ENCODE assay signal across 8 cellular contexts in genomic region chr10:105063796-105064195, GRCh38.
DNase-seq lines count a peak whose midpoint lies in the region; ATAC-seq and TF ChIP-seq lines count a peak whose summit lies in the region.
"Had no signal": no experiment of that assay in that cellular context is flagged by ENCODE, and none has a peak within 500 bp of the region (broad histone marks: within the 10 kb centered on the region; RNA-seq: fewer than 3 reads in every experiment).

No MANE protein-coding gene starts in this region.

- RAD21 ChIA-PET in HCT116 (lab: Charles Lee; ENCODE audit: low non-redundant PET in 1 of 2, low total read pairs in 2 of 2, uncharacterized antibody in 2 of 2, unreplicated experiment in 2 of 2), result no interaction called here

- no peaks in the 10 kb centered on the region for H3K79me2 ChIP-seq in HCT116 (ENCODE audit: insufficient read depth, low read length)

- TF ChIP-seq POLR2A in HCT116 (IDR thresholded peaks at IDR 0.05; ENCODE audit: borderline replicate concordance, extremely low read depth, insufficient read depth, insufficient read length), result no peak

- H3K9me2 ChIP-seq in HCT116 (ENCODE audit: insufficient read depth), result no peaks in the 10 kb centered on the region

- H3K4me3 ChIP-seq in HCT116 (replicated peaks in 1 of 2; ENCODE audit: low read depth in 1 of 2, low read length in 2 of 2) (no peak overlapping the region), fibroblast of mammary gland (ENCODE audit: control insufficient read depth, low read depth, low read length) (no peak overlapping the region)

- no TSS peak for BruUV-seq in HCT116 (replicated peaks; lab: Mats Ljungman, UMichigan)

- H3K9ac ChIP-seq in HCT116 (ENCODE audit: low read length), result no peak overlapping the region

- CTCF ChIA-PET in HCT116 (lab: Charles Lee), result interaction anchor here (0.9 kb wide), 1 partner anchor 296 kb away, joined by 3 read pairs; no protein-coding TSS in a partner anchor

- peak; percentile 66 for TF ChIP-seq RAD21 in HCT116 (IDR thresholded peaks at IDR 0.05; ENCODE audit: low read depth)

- H3K4me1 ChIP-seq in HCT116 (ENCODE audit: control insufficient read depth in 1 of 2, insufficient read depth in 2 of 2, low read length in 2 of 2), result no peaks in the 10 kb centered on the region

- no peaks in the 10 kb centered on the region for H4K20me1 ChIP-seq in HCT116 (ENCODE audit: insufficient read depth)

- intact Hi-C loops in HCT116 (cut with micrococcal nuclease), result loop anchor here (1.0 kb wide), 1 partner anchor 1112 kb away; no protein-coding TSS in a partner anchor

- H3K27me3 ChIP-seq in HCT116 (ENCODE audit: insufficient read depth, low read length), result peaks cover 6% of the 10 kb centered on the region; the same call in 1 of the 2 replicates

- TF ChIP-seq CTCF in GM12873 (IDR thresholded peaks at IDR 0.05; ENCODE audit: insufficient read depth, low read depth, low read length, missing control alignments) (peak; percentile 76), HCT116 (IDR thresholded peaks at IDR 0.05 in 2 of 3, conservative IDR thresholded peaks at IDR 0.05 in 1 of 3; ENCODE audit: borderline replicate concordance in 1 of 3, insufficient read depth in 1 of 3, low read depth in 2 of 3, low read length in 2 of 3) (peak; percentile 12 to 84 (median 83); a peak in 4 of 6 replicates), fibroblast of mammary gland (conservative IDR thresholded peaks at IDR 0.05; ENCODE audit: control insufficient read depth, insufficient read depth, low read depth, low read length) (peak; percentile 34)

- no peak overlapping the region for H3K4me2 ChIP-seq in HCT116 (ENCODE audit: low read length)

- H3K27ac ChIP-seq in HCT116 (ENCODE audit: low read depth, low read length), result no peak overlapping the region

- POLR2A ChIA-PET in HCT116 (lab: Charles Lee), result no interaction called here

- H3K36me3 ChIP-seq in HCT116 (ENCODE audit: control insufficient read depth in 1 of 2, insufficient read depth in 2 of 2, low read length in 2 of 2), result no peaks in the 10 kb centered on the region

- ATAC-seq in HCT116 (peak; percentile 86), HG02588 (IDR thresholded peaks at IDR 0.05; ENCODE audit: unreplicated experiment) (no peak)
- ATAC-seq: T-cell had no signal

- DNase-seq in HCT116 (ENCODE audit: low read depth, low spot score) (peak; percentile 2), NOMO-1 treated with DMSO at 0.1 percent for 48 hours (lab: John Stamatoyannopoulos, UW; ENCODE audit: unreplicated experiment) (peak; percentile 17), fibroblast of mammary gland (ENCODE audit: low read depth) (peak; percentile 20), DMS153 (lab: John Stamatoyannopoulos, UW) (no peak)
- peak; percentile 10 to 12 for DNase-seq in stimulated activated CD4-positive, alpha-beta T cell treated with anti-CD3 and anti-CD28 coated beads, Interleukin-4, amount 100 ng/mL, for 48 hours (ENCODE audit: low read depth in 2 of 2)

- H2AFZ ChIP-seq in HCT116 (ENCODE audit: low read depth, low read length, poor library complexity, severe bottlenecking), result no peak overlapping the region

- H3K9me3 ChIP-seq in HCT116 (ENCODE audit: control insufficient read depth in 1 of 2, insufficient read depth in 1 of 2, low read depth in 1 of 2, low read length in 2 of 2), result no peaks in the 10 kb centered on the region

TF ChIP-seq in HCT116, 20 proteins besides CTCF, POLR2A, EP300 and RAD21:
- no peak for TF ChIP-seq EZH2phosphoT487 (IDR thresholded peaks at IDR 0.05; ENCODE audit: borderline replicate concordance)
- TF ChIP-seq POLR2AphosphoS5 (IDR thresholded peaks at IDR 0.05; ENCODE audit: low read depth, low read length), result no peak
- TF ChIP-seq ELF1 (IDR thresholded peaks at IDR 0.05; ENCODE audit: borderline replicate concordance, low read depth), result no peak
- TF ChIP-seq ZNF274 (IDR thresholded peaks at IDR 0.05; ENCODE audit: low read depth, low read length), result no peak
- no peak for TF ChIP-seq ATF3 (IDR thresholded peaks at IDR 0.05)
- no peak for TF ChIP-seq EZH2 (IDR thresholded peaks at IDR 0.05)
- no peak for TF ChIP-seq ZFX (IDR thresholded peaks at IDR 0.05)
- no peak for TF ChIP-seq CEBPB (IDR thresholded peaks at IDR 0.05; ENCODE audit: low read depth)
- TF ChIP-seq JUND (IDR thresholded peaks at IDR 0.05), result no peak
- no peak for TF ChIP-seq SRF (IDR thresholded peaks at IDR 0.05; ENCODE audit: low read depth)
- no peak for TF ChIP-seq SIN3A (IDR thresholded peaks at IDR 0.05; ENCODE audit: low read depth)
- no peak for TF ChIP-seq REST (IDR thresholded peaks at IDR 0.05; ENCODE audit: low read depth)
